Comparison of ENCODE assay signal across 1 cellular context in genomic region chr20:52785678-52786077, GRCh38.
TF ChIP-seq lines count a peak whose summit lies in the region.

No MANE protein-coding gene starts in this region.

TF ChIP-seq in HEK293, 187 proteins besides CTCF, POLR2A, EP300 and RAD21:
- TF ChIP-seq ZNF518A (tag by site-specific recombination; conservative IDR thresholded peaks at IDR 0.05; ENCODE audit: low read depth) (0 out of 2 replicates have a peak, but pooled peaks have one; percentile 28), SP3 (tag by site-specific recombination; IDR thresholded peaks at IDR 0.05) (no peak), KLF16 (tag by site-specific recombination; IDR thresholded peaks at IDR 0.05) (peak; percentile 58; the same call in 1 of the 2 replicates)
